Comparison of ENCODE assay signal across 17 cellular contexts in genomic region chr15:57114070-57114469, GRCh38.
DNase-seq lines count a peak whose midpoint lies in the region; ATAC-seq, FAIRE-seq and TF ChIP-seq lines count a peak whose summit lies in the region.
"Had no signal": no experiment of that assay in that cellular context is flagged by ENCODE, and none has a peak within 500 bp of the region (broad histone marks: within the 10 kb centered on the region; RNA-seq: fewer than 3 reads in every experiment).

No MANE protein-coding gene starts in this region.

- ATAC-seq in K562, result no peak
- peak in 3 of 4 donors; percentile 44 to 76 (median 64) for ATAC-seq in pancreas
- ATAC-seq: Panc1 had no signal

- H3K36me3 ChIP-seq in K562 (ENCODE audit: control insufficient read depth, insufficient read depth, low read length), result 0 out of 3 replicates have a peak, but pooled peaks cover 3% of the 10 kb centered on the region
- no peaks in the 10 kb centered on the region for H3K36me3 ChIP-seq in pancreas
- no peaks in the 10 kb centered on the region for H3K36me3 ChIP-seq in stomach

- H3K9ac ChIP-seq in K562 (ENCODE audit: insufficient read depth in 1 of 2, low read depth in 2 of 2, low read length in 2 of 2), result no peak overlapping the region

- no peak overlapping the region for H3K4me3 ChIP-seq in K562
- H3K4me3 ChIP-seq in pancreas, result no peak overlapping the region
- H3K4me3 ChIP-seq in stomach, result no peak overlapping the region
- H3K4me3 ChIP-seq: dorsolateral prefrontal cortex had no signal

- H3K79me2 ChIP-seq in K562 (ENCODE audit: control insufficient read depth, insufficient read depth, low read length), result peaks cover 2% of the 10 kb centered on the region; the same call in 1 of the 3 replicates

- no peaks in the 10 kb centered on the region for H3K9me1 ChIP-seq in K562 (ENCODE audit: control insufficient read depth, insufficient read depth, low read length)

- DNase-seq in NCI-H2029 treated with DMSO at 0.1 percent for 48 hours (lab: John Stamatoyannopoulos, UW), result peak; percentile 46
- no peak for DNase-seq in NCI-H2029 (lab: John Stamatoyannopoulos, UW)
- peak; percentile 50 for DNase-seq in MV-4-11 (lab: John Stamatoyannopoulos, UW)
- no peak for DNase-seq in K562 (ENCODE audit: extremely low read depth in 1 of 4, low spot score in 3 of 4)
- DNase-seq in pancreas, result no peak
- no peak for DNase-seq in T-helper 2 cell
- DNase-seq in urothelium cell line (ENCODE audit: low spot score), result no peak
- no peak for DNase-seq in stomach
- DNase-seq: activated naive CD8-positive, alpha-beta T cell treated with anti-CD3 and anti-CD28 coated beads, Interleukin-2, amount 10 ng/mL, durations not matched to agents 7 days and 5 days; dorsolateral prefrontal cortex; foreskin melanocyte; H7; NCI-H187; stimulated activated CD4-positive, alpha-beta T cell treated with anti-CD3 and anti-CD28 coated beads, Interleukin-15, amount 100 ng/mL, for 24 hours; T1000 had no signal

- FAIRE-seq in K562 (lab: Jason Lieb, UNC), result no peak
- no peak for FAIRE-seq in pancreas (lab: Jason Lieb, UNC)
- FAIRE-seq in urothelium cell line (lab: Jason Lieb, UNC), result no peak
- FAIRE-seq: A204.1 had no signal

- no peak overlapping the region for H3K27ac ChIP-seq in K562 (ENCODE audit: extremely low read depth, low read depth, low read length)
- no peak overlapping the region for H3K27ac ChIP-seq in pancreas
- H3K27ac ChIP-seq in stomach, result no peak overlapping the region

- in situ Hi-C loops in K562 (cut with MboI), result no loop called here

- H3K27me3 ChIP-seq in K562 (ENCODE audit: control insufficient read depth in 2 of 2, insufficient read depth in 2 of 2, low read length in 2 of 2) (no peaks in the 10 kb centered on the region), pancreas (no peaks in the 10 kb centered on the region), stomach (no peaks in the 10 kb centered on the region)
- H3K27me3 ChIP-seq: dorsolateral prefrontal cortex had no signal

- no TSS peak for BruUV-seq in K562 (replicated peaks; lab: Mats Ljungman, UMichigan)

- no peaks in the 10 kb centered on the region for H4K20me1 ChIP-seq in K562 (replicated peaks; ENCODE audit: control insufficient read depth, insufficient read depth, low read length)

- H2AFZ ChIP-seq in K562 (ENCODE audit: low read depth, low read length), result no peak overlapping the region

- intact Hi-C loops in K562 (cut with micrococcal nuclease), result no loop called here
- intact Hi-C loops in pancreas (cut with DNase I), result no loop called here
- intact Hi-C loops in stomach (cut with DNase I; ENCODE audit: low total_unique reads), result no loop called here

- no peak overlapping the region for H3K4me2 ChIP-seq in K562 (ENCODE audit: insufficient read depth, low read length)

- CTCF ChIA-PET in K562 (lab: Yijun Ruan, JAX; ENCODE audit: low intra/inter-chr PET ratio), result no interaction called here

- H3K9me3 ChIP-seq in K562 (replicated peaks; ENCODE audit: control insufficient read depth, insufficient read depth, low read depth, low read length), result no peaks in the 10 kb centered on the region
- no peaks in the 10 kb centered on the region for H3K9me3 ChIP-seq in pancreas
- H3K9me3 ChIP-seq in stomach, result no peaks in the 10 kb centered on the region

- WGBS in K562 (ENCODE audit: insufficient coverage, low coverage, missing lambda C conversion rate), result 92% methylated on average over 3 of the region's 3 CpGs
- 77 to 78% methylated on average over 3 of the region's 3 CpGs for WGBS in pancreas, 2 donors
- 39 to 72% (median 55%) methylated on average over 3 of the region's 3 CpGs for WGBS in stomach, 5 donors

- TF ChIP-seq RAD21 in K562 (CRISPR knock-in tag; conservative IDR thresholded peaks at IDR 0.05 in 1 of 2, IDR thresholded peaks at IDR 0.05 in 1 of 2), result no peak

- TF ChIP-seq CTCF in K562 (IDR thresholded peaks at IDR 0.05 in 2 of 3, conservative IDR thresholded peaks at IDR 0.05 in 1 of 3; ENCODE audit: insufficient read depth in 2 of 3, low read depth in 1 of 3, low read length in 3 of 3), result no peak
- no peak for TF ChIP-seq CTCF in pancreas (IDR thresholded peaks at IDR 0.05)
- no peak for TF ChIP-seq CTCF in stomach (IDR thresholded peaks at IDR 0.05)

- TF ChIP-seq EP300 in K562 (IDR thresholded peaks at IDR 0.05; ENCODE audit: low read length), result no peak
- no peak for TF ChIP-seq EP300 in stomach (IDR thresholded peaks at IDR 0.05)

- no peak for TF ChIP-seq POLR2A in K562 (conservative IDR thresholded peaks at IDR 0.05)
- no peak for TF ChIP-seq POLR2A in stomach (IDR thresholded peaks at IDR 0.05)

- H3K4me1 ChIP-seq in K562 (replicated peaks in 1 of 2; ENCODE audit: control insufficient read depth in 2 of 2, insufficient read depth in 2 of 2, low read length in 2 of 2) (no peaks in the 10 kb centered on the region; a peak in 1 of 5 replicates), pancreas (peaks cover 0 to 9% (median 0%) of the 10 kb centered on the region in 3 donors), stomach (peaks cover 7 to 45% (median 24%) of the 10 kb centered on the region in 4 donors)

- POLR2A ChIA-PET in K562 (lab: Yijun Ruan, JAX), result interaction anchor here (1.0 to 1.3 kb wide), 2 partner anchors 10 to 11 kb away, joined by 5 read pairs; no protein-coding TSS in a partner anchor

TF ChIP-seq in K562, 482 proteins besides CTCF, POLR2A, EP300 and RAD21:
- TF ChIP-seq SAFB (IDR thresholded peaks at IDR 0.05; ENCODE audit: borderline replicate concordance, low read depth, low read length), result no peak
- TF ChIP-seq, protein P1, sequence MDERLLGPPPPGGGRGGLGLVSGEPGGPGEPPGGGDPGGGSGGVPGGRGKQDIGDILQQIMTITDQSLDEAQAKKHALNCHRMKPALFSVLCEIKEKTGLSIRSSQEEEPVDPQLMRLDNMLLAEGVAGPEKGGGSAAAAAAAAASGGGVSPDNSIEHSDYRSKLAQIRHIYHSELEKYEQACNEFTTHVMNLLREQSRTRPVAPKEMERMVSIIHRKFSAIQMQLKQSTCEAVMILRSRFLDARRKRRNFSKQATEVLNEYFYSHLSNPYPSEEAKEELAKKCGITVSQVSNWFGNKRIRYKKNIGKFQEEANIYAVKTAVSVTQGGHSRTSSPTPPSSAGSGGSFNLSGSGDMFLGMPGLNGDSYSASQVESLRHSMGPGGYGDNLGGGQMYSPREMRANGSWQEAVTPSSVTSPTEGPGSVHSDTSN (CRISPR knock-in tag; IDR thresholded peaks at IDR 0.05; ENCODE audit: low read depth), result no peak
- TF ChIP-seq, protein P1 (tag; conservative IDR thresholded peaks at IDR 0.05; ENCODE audit: low read depth), result peak; percentile 31; the same call in 1 of the 2 replicates
- TF ChIP-seq DEAF1 (CRISPR knock-in tag; IDR thresholded peaks at IDR 0.05), result no peak
- no peak for TF ChIP-seq CSDE1 (IDR thresholded peaks at IDR 0.05)
- TF ChIP-seq CHD1 (IDR thresholded peaks at IDR 0.05; ENCODE audit: low read length), result no peak
- no peak for TF ChIP-seq MEF2A (IDR thresholded peaks at IDR 0.05; ENCODE audit: control insufficient read depth, low read depth, low read length)
- no peak for TF ChIP-seq PTRF (tag; IDR thresholded peaks at IDR 0.05)
- TF ChIP-seq ZNF143 (CRISPR knock-in tag; IDR thresholded peaks at IDR 0.05), result no peak

Comparison
In these comparisons a context has a peak if more than half of its experiments do, and no peak if none do; other contexts are left out.
1. DNase-seq: peak in NCI-H2029 treated with DMSO at 0.1 percent for 48 hours (single experiment) and MV-4-11 (single experiment); none in NCI-H2029 (single experiment), K562 (0 of 4), pancreas (0 of 6), T-helper 2 cell (0 of 5), urothelium cell line (single experiment) and stomach (single experiment).